In genomic region chr20:18288748-18289705, GRCh38 we compare ENCODE assay signal across 8 cellular contexts. TPM values are rescaled to one million over a fixed set of nuclear protein-coding genes. Genes with fewer than 3 reads are reported as not detected.
DNase-seq lines count a peak whose midpoint lies in the region; ATAC-seq and TF ChIP-seq lines count a peak whose summit lies in the region.

No MANE protein-coding gene starts in this region.

- no peak for TF ChIP-seq CTCF in Peyer's patch (IDR thresholded peaks at IDR 0.05)

- H3K9me3 ChIP-seq in Peyer's patch = peaks cover 0 to 5% (median 0%) of the 10 kb centered on the region in 4 donors
- H3K9me3 ChIP-seq in naive thymus-derived CD4-positive, alpha-beta T cell (ENCODE audit: control insufficient read depth in 2 of 3, low read length in 3 of 3) = no peaks in the 10 kb centered on the region

- H3K27me3 ChIP-seq in Peyer's patch = no peaks in the 10 kb centered on the region
- H3K27me3 ChIP-seq in naive thymus-derived CD4-positive, alpha-beta T cell (ENCODE audit: control insufficient read depth in 2 of 2, insufficient read depth in 2 of 2, low read length in 2 of 2) = no peaks in the 10 kb centered on the region

- CTCF ChIA-PET in naive thymus-derived CD4-positive, alpha-beta T cell (lab: Charles Lee) = interaction anchor here (1.3 kb wide), 1 partner anchor 606 kb away, joined by 6 read pairs; no protein-coding TSS in a partner anchor

- no peak for ATAC-seq in effector memory CD8-positive, alpha-beta T cell (replicated peaks)
- no peak for ATAC-seq in naive thymus-derived CD4-positive, alpha-beta T cell

- no peak for TF ChIP-seq POLR2A in Peyer's patch (IDR thresholded peaks at IDR 0.05)

- H3K4me3 Mint-ChIP-seq in activated T-cell treated with anti-CD3 and anti-CD28 coated beads, Interleukin-2, amount 50 U/mL, for 24 hours = peak overlapping the region; percentile 93
- H3K4me3 Mint-ChIP-seq in effector memory CD8-positive, alpha-beta T cell = peak overlapping the region; percentile 98 to 99
- H3K4me3 Mint-ChIP-seq in naive thymus-derived CD4-positive, alpha-beta T cell = peak overlapping the region; percentile 93 to 99 (median 98)

- H3K4me1 Mint-ChIP-seq in activated T-cell treated with anti-CD3 and anti-CD28 coated beads, Interleukin-2, amount 50 U/mL, for 24 hours (ENCODE audit: low read depth) = peaks cover 24% of the 10 kb centered on the region
- H3K4me1 Mint-ChIP-seq in effector memory CD8-positive, alpha-beta T cell (ENCODE audit: low read depth in 2 of 2) = peaks cover 22 to 30% of the 10 kb centered on the region in 2 donors
- H3K4me1 Mint-ChIP-seq in naive thymus-derived CD4-positive, alpha-beta T cell = peaks cover 16 to 53% (median 35%) of the 10 kb centered on the region in 7 donors

- H3K27ac Mint-ChIP-seq in activated T-cell treated with anti-CD3 and anti-CD28 coated beads, Interleukin-2, amount 50 U/mL, for 24 hours = peak overlapping the region; percentile 100
- peak overlapping the region; percentile 95 to 99 for H3K27ac Mint-ChIP-seq in effector memory CD8-positive, alpha-beta T cell
- peak overlapping the region; percentile 98 to 100 (median 99) for H3K27ac Mint-ChIP-seq in naive thymus-derived CD4-positive, alpha-beta T cell

- peak overlapping the region; percentile 64 to 87 (median 66) for H3K4me3 ChIP-seq in Peyer's patch
- H3K4me3 ChIP-seq in naive thymus-derived CD4-positive, alpha-beta T cell (ENCODE audit: low read length) = peak overlapping the region; percentile 91

- H3K27me3 Mint-ChIP-seq in activated T-cell treated with anti-CD3 and anti-CD28 coated beads, Interleukin-2, amount 50 U/mL, for 24 hours = peaks cover 17% of the 10 kb centered on the region
- peaks cover 18 to 30% of the 10 kb centered on the region in 2 donors for H3K27me3 Mint-ChIP-seq in effector memory CD8-positive, alpha-beta T cell
- peaks cover 11 to 23% (median 15%) of the 10 kb centered on the region in 5 donors for H3K27me3 Mint-ChIP-seq in naive thymus-derived CD4-positive, alpha-beta T cell

- peaks cover 0 to 15% (median 4%) of the 10 kb centered on the region in 4 donors for H3K4me1 ChIP-seq in Peyer's patch
- peaks cover 4 to 10% of the 10 kb centered on the region in 2 donors for H3K4me1 ChIP-seq in naive thymus-derived CD4-positive, alpha-beta T cell (ENCODE audit: control insufficient read depth in 2 of 2, insufficient read depth in 2 of 2, low read length in 2 of 2)

- intact Hi-C loops in naive thymus-derived CD4-positive, alpha-beta T cell (cut with micrococcal nuclease) = loop anchor here (1.0 to 10.0 kb wide), 18 partner anchors 13 to 1763 kb away; partner anchors contain the start of genes DTD1 (in 2 of the 2), DZANK1 (in 2 of the 2), KAT14 (in 2 of the 2) and PET117 (in 2 of the 2)

- H3K27ac ChIP-seq in Peyer's patch = peak overlapping the region; percentile 89 to 97 (median 94)
- H3K27ac ChIP-seq in naive thymus-derived CD4-positive, alpha-beta T cell (ENCODE audit: low read depth, low read length) = peak overlapping the region; percentile 96

- H3K9me3 Mint-ChIP-seq in activated T-cell treated with anti-CD3 and anti-CD28 coated beads, Interleukin-2, amount 50 U/mL, for 24 hours = peaks cover 21% of the 10 kb centered on the region
- peaks cover 0 to 8% of the 10 kb centered on the region in 2 donors for H3K9me3 Mint-ChIP-seq in effector memory CD8-positive, alpha-beta T cell
- H3K9me3 Mint-ChIP-seq in naive thymus-derived CD4-positive, alpha-beta T cell = peaks cover 5 to 27% (median 20%) of the 10 kb centered on the region in 11 donors

- H3K36me3 ChIP-seq in Peyer's patch = no peaks in the 10 kb centered on the region
- peaks cover 0 to 5% (median 0%) of the 10 kb centered on the region in 3 experiments for H3K36me3 ChIP-seq in naive thymus-derived CD4-positive, alpha-beta T cell (ENCODE audit: control insufficient read depth in 2 of 3, insufficient read depth in 3 of 3, low read length in 3 of 3)

- peaks cover 48% of the 10 kb centered on the region for H3K36me3 Mint-ChIP-seq in activated T-cell treated with anti-CD3 and anti-CD28 coated beads, Interleukin-2, amount 50 U/mL, for 24 hours (ENCODE audit: low read depth)
- peaks cover 9% of the 10 kb centered on the region for H3K36me3 Mint-ChIP-seq in effector memory CD8-positive, alpha-beta T cell (ENCODE audit: insufficient read depth)
- H3K36me3 Mint-ChIP-seq in naive thymus-derived CD4-positive, alpha-beta T cell = peaks cover 23 to 46% (median 37%) of the 10 kb centered on the region in 5 donors

- POLR2A ChIA-PET in naive thymus-derived CD4-positive, alpha-beta T cell (lab: Charles Lee) = interaction anchor here (0.8 to 2.4 kb wide), 12 partner anchors 8 to 1714 kb away, joined by 3 to 23 read pairs (median 4); partner anchors contain the start of genes DZANK1, KAT14, PET117 and POLR3F

- no peak for DNase-seq in activated T-cell treated with anti-CD3 and anti-CD28 coated beads, Interleukin-2, amount 50 U/mL, for 24 hours
- DNase-seq in activated T-cell treated with anti-CD3 and anti-CD28 coated beads, Interleukin-2, amount 50 U/mL, for 1 hour = no peak
- DNase-seq in Peyer's patch = no peak
- no peak for DNase-seq in effector memory CD8-positive, alpha-beta T cell
- DNase-seq in naive thymus-derived CD4-positive, alpha-beta T cell = peak in 1 of 9 donors; percentile 17
- DNase-seq in activated gamma-delta T cell (lab: John Stamatoyannopoulos, UW) = no peak
- no peak for DNase-seq in NCI-H146 (lab: John Stamatoyannopoulos, UW)
- DNase-seq in NCI-H1930 (lab: John Stamatoyannopoulos, UW) = no peak

RNA-seq across cellular contexts. Expression of gene ZNF133, which starts 0.7 kb away (rescaled TPM):
- total RNA-seq in Peyer's patch = 10 to 100 TPM; 11.4 to 23.1 (median 15.6) TPM
- 10 to 100 TPM in 2 of 5 experiments, 1 to 10 TPM in 3; 6.5 to 11.5 (median 9.4) TPM for total RNA-seq in naive thymus-derived CD4-positive, alpha-beta T cell
- 10 to 100 TPM in 1 of 2 donors, 1 to 10 TPM in 1; 9.2 to 12.6 TPM for polyA plus RNA-seq in naive thymus-derived CD4-positive, alpha-beta T cell
